In the genomic region with DNA sequence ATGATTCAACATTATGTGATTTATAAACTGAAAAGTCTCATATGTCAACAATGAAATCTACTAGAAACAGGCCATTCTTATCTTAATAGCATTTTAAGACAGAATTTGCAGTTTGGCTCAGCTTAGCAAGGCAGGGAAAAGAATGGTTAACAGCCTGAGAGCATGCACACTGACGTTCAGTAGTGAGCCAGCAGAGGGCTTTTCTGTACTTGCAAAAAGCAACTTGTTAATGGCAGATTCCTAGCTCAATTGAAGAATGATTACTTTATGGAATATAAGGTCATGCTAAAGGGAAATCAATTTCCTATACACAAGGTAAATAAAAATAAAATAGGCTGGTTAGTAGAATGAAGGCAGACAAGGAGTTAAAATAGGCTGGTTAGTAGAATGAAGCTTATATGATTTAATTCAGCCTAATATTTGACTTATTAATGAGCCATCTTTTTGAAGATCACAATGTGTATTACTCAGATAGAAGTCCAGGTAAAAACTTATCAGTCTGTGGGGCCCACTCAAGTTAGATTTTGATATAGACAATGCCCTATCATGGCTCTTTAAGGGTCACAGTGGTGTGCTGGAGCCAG, we compare ENCODE assay signal across 8 cellular contexts.
DNase-seq lines count a peak whose midpoint lies in the region; ATAC-seq and TF ChIP-seq lines count a peak whose summit lies in the region.

No MANE protein-coding gene starts in this region.

- peaks cover 5% of the 10 kb centered on the region for H3K27me3 Mint-ChIP-seq in CD8-positive, alpha-beta T cell (ENCODE audit: low read depth)

- peak; percentile 65 for ATAC-seq in GM18909 (IDR thresholded peaks at IDR 0.05; ENCODE audit: poor library complexity, unreplicated experiment)
- ATAC-seq in CD8-positive, alpha-beta T cell, result no peak

- H3K79me2 ChIP-seq in Karpas-422 (ENCODE audit: low read length), result no peaks in the 10 kb centered on the region
- H3K79me2 ChIP-seq in hepatocyte, result no peaks in the 10 kb centered on the region

- no peak overlapping the region for H3K27ac Mint-ChIP-seq in CD8-positive, alpha-beta T cell

- H3K36me3 Mint-ChIP-seq in CD8-positive, alpha-beta T cell, result no peaks in the 10 kb centered on the region

- CTCF ChIA-PET in CD8-positive, alpha-beta T cell (lab: Charles Lee), result interaction anchor here (0.9 to 1.5 kb wide), 2 partner anchors 8 kb away, joined by 3 to 6 read pairs; no protein-coding TSS in a partner anchor

- intact Hi-C loops in uterus (cut with DNase I; ENCODE audit: low total_unique reads), result no loop called here
- intact Hi-C loops in CD8-positive, alpha-beta T cell (cut with DNase I, micrococcal nuclease), result no loop called here

- H3K9ac ChIP-seq in Karpas-422 (ENCODE audit: low read length), result no peak overlapping the region

- WGBS in hepatocyte (ENCODE audit: low lambda C conversion rate, missing lambda C conversion rate), result 3% methylated on average over 1 of the region's 1 CpG

- no peaks in the 10 kb centered on the region for H3K9me3 ChIP-seq in Karpas-422 (ENCODE audit: low read length)
- H3K9me3 ChIP-seq in hepatocyte (ENCODE audit: low read depth), result no peaks in the 10 kb centered on the region
- H3K9me3 ChIP-seq in uterus, result no peaks in the 10 kb centered on the region
- H3K9me3 ChIP-seq in CD8-positive, alpha-beta T cell (ENCODE audit: low read length), result no peaks in the 10 kb centered on the region

- H3K27ac ChIP-seq in Karpas-422 (ENCODE audit: low read length) (no peak overlapping the region), hepatocyte (no peak overlapping the region), uterus (no peak overlapping the region)
- no peak overlapping the region for H3K27ac ChIP-seq in CD8-positive, alpha-beta T cell (ENCODE audit: low read depth, low read length)

- POLR2A ChIA-PET in CD8-positive, alpha-beta T cell (lab: Charles Lee), result no interaction called here

- H3K4me1 Mint-ChIP-seq in CD8-positive, alpha-beta T cell (ENCODE audit: low read depth), result no peaks in the 10 kb centered on the region

- no peak overlapping the region for H3K4me2 ChIP-seq in Karpas-422 (ENCODE audit: low read depth, low read length, poor library complexity, severe bottlenecking)
- H3K4me2 ChIP-seq in hepatocyte, result no peak overlapping the region

- H3K4me3 ChIP-seq in Karpas-422 (ENCODE audit: low read length) (no peak overlapping the region), hepatocyte (no peak overlapping the region), uterus (no peak overlapping the region)
- no peak overlapping the region for H3K4me3 ChIP-seq in CD8-positive, alpha-beta T cell (ENCODE audit: low read depth, low read length)

- no peak overlapping the region for H3K4me3 Mint-ChIP-seq in CD8-positive, alpha-beta T cell

- H4K20me1 ChIP-seq in Karpas-422 (ENCODE audit: insufficient read depth, low read depth, low read length) (no peaks in the 10 kb centered on the region), hepatocyte (ENCODE audit: insufficient read depth, poor library complexity, severe bottlenecking) (no peaks in the 10 kb centered on the region)

- H3K9me3 Mint-ChIP-seq in CD8-positive, alpha-beta T cell, result no peaks in the 10 kb centered on the region

- no peak for TF ChIP-seq POLR2A in uterus (IDR thresholded peaks at IDR 0.05)

- TF ChIP-seq CTCF in hepatocyte (IDR thresholded peaks at IDR 0.05; ENCODE audit: poor library complexity) (peak; percentile 75), uterus (IDR thresholded peaks at IDR 0.05) (peak in 3 of 4 experiments; percentile 38 to 41 (median 40))
- no peak for TF ChIP-seq CTCF in CD8-positive, alpha-beta T cell (IDR thresholded peaks at IDR 0.05)

- no peaks in the 10 kb centered on the region for H3K36me3 ChIP-seq in Karpas-422 (ENCODE audit: insufficient read depth, low read length)
- H3K36me3 ChIP-seq in hepatocyte (replicated peaks; ENCODE audit: insufficient read depth, low read depth), result no peaks in the 10 kb centered on the region
- no peaks in the 10 kb centered on the region for H3K36me3 ChIP-seq in uterus
- H3K36me3 ChIP-seq in CD8-positive, alpha-beta T cell (ENCODE audit: insufficient read depth, low read length), result no peaks in the 10 kb centered on the region

- H3K4me1 ChIP-seq in Karpas-422 (ENCODE audit: low read length), result no peaks in the 10 kb centered on the region
- H3K4me1 ChIP-seq in hepatocyte (ENCODE audit: insufficient read depth), result no peaks in the 10 kb centered on the region
- no peaks in the 10 kb centered on the region for H3K4me1 ChIP-seq in uterus
- no peaks in the 10 kb centered on the region for H3K4me1 ChIP-seq in CD8-positive, alpha-beta T cell (ENCODE audit: insufficient read depth, low read length)

- H2AFZ ChIP-seq in Karpas-422 (ENCODE audit: low read length), result no peak overlapping the region
- no peak overlapping the region for H2AFZ ChIP-seq in hepatocyte

- DNase-seq in AML-193 (lab: John Stamatoyannopoulos, UW) (peak; percentile 41), Karpas-422 (peak; percentile 71), UCSD-AML1 (lab: John Stamatoyannopoulos, UW; ENCODE audit: unreplicated experiment) (peak; percentile 23), hepatocyte (ENCODE audit: low spot score) (peak; percentile 76), uterus (no peak)
- DNase-seq in CD8-positive, alpha-beta T cell, result no peak
- DNase-seq in activated naive CD4-positive, alpha-beta T cell treated with Interleukin-2 at 50 U/mL for 16 hours, result no peak

- H3K27me3 ChIP-seq in Karpas-422 (ENCODE audit: low read length), result no peaks in the 10 kb centered on the region
- no peaks in the 10 kb centered on the region for H3K27me3 ChIP-seq in hepatocyte
- H3K27me3 ChIP-seq in uterus, result no peaks in the 10 kb centered on the region
- H3K27me3 ChIP-seq in CD8-positive, alpha-beta T cell (ENCODE audit: insufficient read depth, low read length), result no peaks in the 10 kb centered on the region

- H3K9me2 ChIP-seq in Karpas-422 (replicated peaks; ENCODE audit: insufficient read depth, low read length) (no peaks in the 10 kb centered on the region), hepatocyte (replicated peaks; ENCODE audit: insufficient read depth) (no peaks in the 10 kb centered on the region)

Comparison
In these comparisons a context has a peak if more than half of its experiments do, and no peak if none do; other contexts are left out.
1. DNase-seq: peak in AML-193 (2 of 2), Karpas-422 (single experiment), UCSD-AML1 (single experiment) and hepatocyte (single experiment); none in uterus (0 of 2), CD8-positive, alpha-beta T cell (0 of 7) and activated naive CD4-positive, alpha-beta T cell treated with Interleukin-2 at 50 U/mL for 16 hours (single experiment).